Comparison of ENCODE assay signal across 1 cellular context in genomic region chr2:240840435-240841060, GRCh38.
TF ChIP-seq lines count a peak whose summit lies in the region.

No MANE protein-coding gene starts in this region.

TF ChIP-seq in Ishikawa, 13 proteins besides CTCF, POLR2A, EP300 and RAD21 (continued from another document):
- TF ChIP-seq, protein P1, sequence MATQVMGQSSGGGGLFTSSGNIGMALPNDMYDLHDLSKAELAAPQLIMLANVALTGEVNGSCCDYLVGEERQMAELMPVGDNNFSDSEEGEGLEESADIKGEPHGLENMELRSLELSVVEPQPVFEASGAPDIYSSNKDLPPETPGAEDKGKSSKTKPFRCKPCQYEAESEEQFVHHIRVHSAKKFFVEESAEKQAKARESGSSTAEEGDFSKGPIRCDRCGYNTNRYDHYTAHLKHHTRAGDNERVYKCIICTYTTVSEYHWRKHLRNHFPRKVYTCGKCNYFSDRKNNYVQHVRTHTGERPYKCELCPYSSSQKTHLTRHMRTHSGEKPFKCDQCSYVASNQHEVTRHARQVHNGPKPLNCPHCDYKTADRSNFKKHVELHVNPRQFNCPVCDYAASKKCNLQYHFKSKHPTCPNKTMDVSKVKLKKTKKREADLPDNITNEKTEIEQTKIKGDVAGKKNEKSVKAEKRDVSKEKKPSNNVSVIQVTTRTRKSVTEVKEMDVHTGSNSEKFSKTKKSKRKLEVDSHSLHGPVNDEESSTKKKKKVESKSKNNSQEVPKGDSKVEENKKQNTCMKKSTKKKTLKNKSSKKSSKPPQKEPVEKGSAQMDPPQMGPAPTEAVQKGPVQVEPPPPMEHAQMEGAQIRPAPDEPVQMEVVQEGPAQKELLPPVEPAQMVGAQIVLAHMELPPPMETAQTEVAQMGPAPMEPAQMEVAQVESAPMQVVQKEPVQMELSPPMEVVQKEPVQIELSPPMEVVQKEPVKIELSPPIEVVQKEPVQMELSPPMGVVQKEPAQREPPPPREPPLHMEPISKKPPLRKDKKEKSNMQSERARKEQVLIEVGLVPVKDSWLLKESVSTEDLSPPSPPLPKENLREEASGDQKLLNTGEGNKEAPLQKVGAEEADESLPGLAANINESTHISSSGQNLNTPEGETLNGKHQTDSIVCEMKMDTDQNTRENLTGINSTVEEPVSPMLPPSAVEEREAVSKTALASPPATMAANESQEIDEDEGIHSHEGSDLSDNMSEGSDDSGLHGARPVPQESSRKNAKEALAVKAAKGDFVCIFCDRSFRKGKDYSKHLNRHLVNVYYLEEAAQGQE (IDR thresholded peaks at IDR 0.05; ENCODE audit: low read depth) = peak; percentile 80
TF ChIP-seq in Ishikawa: peak in this region for 1.
